ENCODE assay signal across 9 cellular contexts in genomic region chr1:109790735-109791494, GRCh38. TPM values are rescaled to one million over a fixed set of nuclear protein-coding genes. Genes with fewer than 3 reads are reported as not detected.
DNase-seq lines count a peak whose midpoint lies in the region; ATAC-seq and TF ChIP-seq lines count a peak whose summit lies in the region.
"Had no signal": no experiment of that assay in that cellular context is flagged by ENCODE, and none has a peak within 500 bp of the region (broad histone marks: within the 10 kb centered on the region; RNA-seq: fewer than 3 reads in every experiment).

No MANE protein-coding gene starts in this region.

- POLR2A ChIA-PET in CD8-positive, alpha-beta memory T cell (lab: Charles Lee) = interaction anchor here (0.8 to 1.2 kb wide), 4 partner anchors 11 to 194 kb away, joined by 3 to 8 read pairs (median 6); partner anchors contain the start of gene AHCYL1

- H3K27ac Mint-ChIP-seq in CD8-positive, alpha-beta memory T cell = peak overlapping the region; percentile 77 to 91 (median 86)

- H2AFZ ChIP-seq in OCI-LY1 (ENCODE audit: low read length) (no peak overlapping the region), smooth muscle cell (ENCODE audit: low read depth) (no peak overlapping the region)

- peak overlapping the region; percentile 16 for H3K4me3 ChIP-seq in CD8-positive, alpha-beta memory T cell (ENCODE audit: low read length)
- H3K4me3 ChIP-seq in OCI-LY1 (ENCODE audit: low read depth, low read length, poor library complexity, severe bottlenecking) (no peak overlapping the region), smooth muscle cell (no peak overlapping the region)

- H3K9me2 ChIP-seq in OCI-LY1 (ENCODE audit: low read depth, low read length) = no peaks in the 10 kb centered on the region

- CTCF ChIA-PET in CD8-positive, alpha-beta memory T cell (lab: Charles Lee) = interaction anchor here (0.6 to 27.0 kb wide), 30 partner anchors 10 to 297 kb away, joined by 3 to 520 read pairs (median 4); partner anchors contain the start of genes AHCYL1, CYB561D1 and GNAI3

- H3K4me2 ChIP-seq in OCI-LY1 (ENCODE audit: low read length) (no peak overlapping the region), smooth muscle cell (no peak overlapping the region)

- no peaks in the 10 kb centered on the region for H3K36me3 Mint-ChIP-seq in CD8-positive, alpha-beta memory T cell

- DNase-seq in CD8-positive, alpha-beta memory T cell = peak; percentile 59 to 91 (median 67)
- DNase-seq in H4 (ENCODE audit: low spot score) = peak; percentile 71
- peak; percentile 84 to 88 for DNase-seq in activated T-cell treated with anti-CD3 and anti-CD28 coated beads, Interleukin-2, amount 50 U/mL, for 48 hours
- DNase-seq in globus pallidus (ENCODE audit: low spot score) = peak; percentile 45
- DNase-seq in smooth muscle cell (lab: John Stamatoyannopoulos, UW; ENCODE audit: unreplicated experiment) = no peak
- no peak for DNase-seq in NCI-H1417 (lab: John Stamatoyannopoulos, UW)

- WGBS in smooth muscle cell (ENCODE audit: low lambda C conversion rate) = 64% methylated on average over 12 of the region's 12 CpGs

- no peaks in the 10 kb centered on the region for H3K9me3 Mint-ChIP-seq in CD8-positive, alpha-beta memory T cell

- H3K4me3 Mint-ChIP-seq in CD8-positive, alpha-beta memory T cell = peak overlapping the region in 6 of 7 donors; percentile 26 to 75 (median 52)

- peak overlapping the region; percentile 44 for H3K27ac ChIP-seq in CD8-positive, alpha-beta memory T cell (ENCODE audit: low read depth, low read length)
- H3K27ac ChIP-seq in OCI-LY1 (ENCODE audit: low read depth, low read length, poor library complexity, severe bottlenecking) (no peak overlapping the region), smooth muscle cell (ENCODE audit: low read depth) (peak overlapping the region; percentile 36)

- H3F3A ChIP-seq in OCI-LY1 (ENCODE audit: insufficient read depth, low read length) (no peaks in the 10 kb centered on the region), smooth muscle cell (ENCODE audit: low read depth) (peaks cover 18% of the 10 kb centered on the region)

- H3K27me3 Mint-ChIP-seq in CD8-positive, alpha-beta memory T cell = no peaks in the 10 kb centered on the region

- TF ChIP-seq CTCF in OCI-LY1 (IDR thresholded peaks at IDR 0.05; ENCODE audit: low read length) = peak; percentile 49
- peak; percentile 39 for TF ChIP-seq CTCF in smooth muscle cell (IDR thresholded peaks at IDR 0.05; ENCODE audit: borderline replicate concordance, insufficient read depth, poor library complexity, severe bottlenecking)

- no peaks in the 10 kb centered on the region for H3K27me3 ChIP-seq in CD8-positive, alpha-beta memory T cell (ENCODE audit: insufficient read depth, low read length, poor library complexity, severe bottlenecking)
- H3K27me3 ChIP-seq in OCI-LY1 (ENCODE audit: insufficient read depth, low read length) (no peaks in the 10 kb centered on the region), smooth muscle cell (ENCODE audit: low read depth) (no peaks in the 10 kb centered on the region)

- H3K79me2 ChIP-seq in OCI-LY1 (ENCODE audit: insufficient read depth, low read length) (no peaks in the 10 kb centered on the region), smooth muscle cell (ENCODE audit: low read depth) (no peaks in the 10 kb centered on the region)

- no peaks in the 10 kb centered on the region for H3K36me3 ChIP-seq in CD8-positive, alpha-beta memory T cell (ENCODE audit: insufficient read depth, low read length)
- no peaks in the 10 kb centered on the region for H3K36me3 ChIP-seq in OCI-LY1 (ENCODE audit: insufficient read depth, low read length)
- H3K36me3 ChIP-seq in smooth muscle cell (ENCODE audit: low read depth) = no peaks in the 10 kb centered on the region

- H3K9me3 ChIP-seq in CD8-positive, alpha-beta memory T cell (ENCODE audit: low read length) = no peaks in the 10 kb centered on the region
- no peaks in the 10 kb centered on the region for H3K9me3 ChIP-seq in OCI-LY1 (ENCODE audit: low read length)
- H3K9me3 ChIP-seq in smooth muscle cell (replicated peaks; ENCODE audit: low read depth) = no peaks in the 10 kb centered on the region

- H4K20me1 ChIP-seq in OCI-LY1 (ENCODE audit: insufficient read depth, low read length) = no peaks in the 10 kb centered on the region
- no peaks in the 10 kb centered on the region for H4K20me1 ChIP-seq in smooth muscle cell (ENCODE audit: low read depth)

- H3K9ac ChIP-seq in OCI-LY1 (ENCODE audit: low read length) (no peak overlapping the region), smooth muscle cell (ENCODE audit: low read depth) (no peak overlapping the region)

- H3K4me1 Mint-ChIP-seq in CD8-positive, alpha-beta memory T cell = peaks cover 46 to 76% (median 51%) of the 10 kb centered on the region in 3 donors

- ATAC-seq in GM21717 (IDR thresholded peaks at IDR 0.05; ENCODE audit: unreplicated experiment) = no peak

- peaks cover 63% of the 10 kb centered on the region for H3K4me1 ChIP-seq in CD8-positive, alpha-beta memory T cell (ENCODE audit: insufficient read depth, low read length)
- H3K4me1 ChIP-seq in OCI-LY1 (ENCODE audit: insufficient read depth, low read length, severe bottlenecking) (no peaks in the 10 kb centered on the region), smooth muscle cell (ENCODE audit: low read depth) (peaks cover 34% of the 10 kb centered on the region)

RNA-seq across cellular contexts. Expression of gene EPS8L3, which starts 27.2 kb away (rescaled TPM):
- total RNA-seq in CD8-positive, alpha-beta memory T cell = not detected
- not detected for polyA plus RNA-seq in CD8-positive, alpha-beta memory T cell
- not detected in 2 replicates for total RNA-seq in H4 (2014; rRNA removed; shearing (Covaris generic))
- total RNA-seq in smooth muscle cell = not detected in 2 replicates
- not detected in 2 replicates for polyA plus RNA-seq in smooth muscle cell
- total RNA-seq: skeletal muscle tissue had no signal

RNA-seq across cellular contexts. Expression of gene GSTM3, which starts 50.1 kb away (rescaled TPM):
- 1 to 10 TPM; 7.2 to 7.5 TPM for total RNA-seq in CD8-positive, alpha-beta memory T cell
- 23.1 TPM for polyA plus RNA-seq in CD8-positive, alpha-beta memory T cell
- total RNA-seq in H4 (2014; rRNA removed; shearing (Covaris generic)) = 228 and 275 TPM in 2 replicates
- total RNA-seq in smooth muscle cell = 117 and 153 TPM in 2 replicates
- 211 and 218 TPM in 2 replicates for polyA plus RNA-seq in smooth muscle cell

Comparison
In these comparisons a context has a peak if more than half of its experiments do, and no peak if none do; other contexts are left out.
1. DNase-seq: peak in CD8-positive, alpha-beta memory T cell (5 of 5), H4 (single experiment), activated T-cell treated with anti-CD3 and anti-CD28 coated beads, Interleukin-2, amount 50 U/mL, for 48 hours (2 of 2) and globus pallidus (single experiment); none in smooth muscle cell (single experiment) and NCI-H1417 (0 of 3).
2. RNA of gene GSTM3, which starts 50.1 kb away (total RNA-seq): 228 to 275 TPM in H4 and 117 to 153 TPM in smooth muscle cell; 7.2 to 7.5 TPM in CD8-positive, alpha-beta memory T cell; every median in the first group is over 10 times any median in the second.